Comparison of ENCODE assay signal across 18 cellular contexts in genomic region chr15:74525946-74526345, GRCh38. TPM values are rescaled to one million over a fixed set of nuclear protein-coding genes. Genes with fewer than 3 reads are reported as not detected.
DNase-seq lines count a peak whose midpoint lies in the region; ATAC-seq, FAIRE-seq and TF ChIP-seq lines count a peak whose summit lies in the region.
"Had no signal": no experiment of that assay in that cellular context is flagged by ENCODE, and none has a peak within 500 bp of the region (broad histone marks: within the 10 kb centered on the region; RNA-seq: fewer than 3 reads in every experiment).

No MANE protein-coding gene starts in this region.

- H3K9ac ChIP-seq in GM12878 (ENCODE audit: control insufficient read depth, insufficient read depth, low read length), result no peak overlapping the region

- no peak for TF ChIP-seq RAD21 in GM12878 (IDR thresholded peaks at IDR 0.05; ENCODE audit: insufficient read depth, low read depth, low read length)

- no peaks in the 10 kb centered on the region for H3K36me3 ChIP-seq in GM12878 (ENCODE audit: control insufficient read depth in 2 of 2, insufficient read depth in 2 of 2, low read length in 1 of 2)
- H3K36me3 ChIP-seq: vagina had no signal

- WGBS in GM12878 (ENCODE audit: insufficient coverage, insufficient replicate concordance, low lambda C conversion rate, missing lambda C conversion rate), result 65% methylated on average over 3 of the region's 3 CpGs

- DNase-seq in DMS53 (lab: John Stamatoyannopoulos, UW), result peak; percentile 29
- peak; percentile 86 for DNase-seq in M059J (ENCODE audit: low read depth)
- no peak for DNase-seq in GM12878 (ENCODE audit: low read depth, low spot score)
- DNase-seq in lung microvascular endothelial cell (ENCODE audit: low read depth in 2 of 2), result peak; percentile 18 to 74
- DNase-seq in stimulated activated CD8-positive, alpha-beta memory T cell treated with anti-CD3 and anti-CD28 coated beads, Interleukin-4, amount 100 ng/mL, for 48 hours, result no peak
- DNase-seq in NCI-H1436 (lab: John Stamatoyannopoulos, UW), result no peak
- DNase-seq in NCI-H2081 treated with DMSO at 0.1 percent for 48 hours (lab: John Stamatoyannopoulos, UW), result no peak
- no peak for DNase-seq in SKM-1 (lab: John Stamatoyannopoulos, UW; ENCODE audit: unreplicated experiment)
- DNase-seq: activated CD4-positive, alpha-beta T cell treated with anti-CD3 and anti-CD28 coated beads for 36 hours; effector CD4-positive, alpha-beta T cell; left colon; naive thymus-derived CD8-positive, alpha-beta T cell; stimulated activated CD4-positive, alpha-beta T cell treated with anti-CD3 and anti-CD28 coated beads, Interleukin-2, amount 100 ng/mL, for 48 hours; T-cell had no signal

- in situ Hi-C loops in GM12878 (cut with MboI), result no loop called here

- CTCF ChIA-PET in GM12878 (lab: Yijun Ruan, JAX), result interaction anchor here (1.3 kb wide), 1 partner anchor 14 kb away, joined by 4 read pairs; the partner anchor contains the start of gene ARID3B

- TF ChIP-seq EP300 in GM12878 (IDR thresholded peaks at IDR 0.05; ENCODE audit: borderline replicate concordance in 1 of 2, control insufficient read depth in 1 of 2, low read depth in 2 of 2, low read length in 2 of 2), result no peak

- ATAC-seq in GM12878, result no peak
- ATAC-seq: activated CD4-positive, alpha-beta T cell treated with anti-CD3 and anti-CD28 coated beads for 36 hours; GM23338; left colon; naive thymus-derived CD8-positive, alpha-beta T cell; T-cell had no signal

- RAD21 ChIA-PET in GM12878 (lab: Charles Lee; ENCODE audit: unreplicated experiment), result no interaction called here

- no peaks in the 10 kb centered on the region for H3K4me1 ChIP-seq in GM12878 (ENCODE audit: control insufficient read depth, insufficient read depth, low read length)
- H3K4me1 ChIP-seq: vagina had no signal

- H3K4me3 ChIP-seq in GM12878, result no peak overlapping the region
- H3K4me3 ChIP-seq: GM23338, vagina had no signal

- H3K4me2 ChIP-seq in GM12878 (ENCODE audit: control insufficient read depth, insufficient read depth), result no peak overlapping the region
- H3K4me2 ChIP-seq: GM23338 had no signal

- no peak for TF ChIP-seq CTCF in GM12878 (IDR thresholded peaks at IDR 0.05 in 2 of 3, conservative IDR thresholded peaks at IDR 0.05 in 1 of 3; ENCODE audit: control insufficient read depth in 2 of 3, extremely low read depth in 1 of 3, insufficient read depth in 1 of 3, low read depth in 3 of 3, low read length in 3 of 3)

- POLR2A ChIA-PET in GM12878 (lab: Charles Lee), result no interaction called here

- no peak overlapping the region for H2AFZ ChIP-seq in GM12878 (ENCODE audit: control insufficient read depth, low read depth, low read length)
- H2AFZ ChIP-seq: GM23338 had no signal

- no peaks in the 10 kb centered on the region for H3K27me3 ChIP-seq in GM12878 (replicated peaks in 1 of 2; ENCODE audit: control insufficient read depth in 2 of 2, insufficient read depth in 2 of 2, low read length in 1 of 2)
- H3K27me3 ChIP-seq: vagina had no signal

- H3K9me3 ChIP-seq in GM12878 (replicated peaks; ENCODE audit: control insufficient read depth, insufficient read depth, low read length), result no peaks in the 10 kb centered on the region
- H3K9me3 ChIP-seq: vagina had no signal

- TF ChIP-seq POLR2A in GM12878 (IDR thresholded peaks at IDR 0.05; ENCODE audit: low read depth, low read length), result no peak

- no TSS peak for BruUV-seq in GM12878 (replicated peaks; lab: Mats Ljungman, UMichigan)

- no peaks in the 10 kb centered on the region for H3K79me2 ChIP-seq in GM12878 (ENCODE audit: control insufficient read depth, insufficient read depth, low read length)

- FAIRE-seq in GM12878 (lab: Jason Lieb, UNC), result no peak
- FAIRE-seq: G401.6 had no signal

- SMC1A ChIA-PET in GM12878 (lab: Charles Lee; ENCODE audit: uncharacterized antibody, unreplicated experiment), result interaction anchor here (1.3 kb wide), 1 partner anchor 13 kb away, joined by 4 read pairs; no protein-coding TSS in a partner anchor

- no peak overlapping the region for H3K27ac ChIP-seq in GM12878 (ENCODE audit: control insufficient read depth, insufficient read depth)
- H3K27ac ChIP-seq: C4-2B, vagina had no signal

- no peaks in the 10 kb centered on the region for H4K20me1 ChIP-seq in GM12878 (ENCODE audit: control insufficient read depth, insufficient read depth)

- intact Hi-C loops in GM12878 (cut with micrococcal nuclease; ENCODE audit: unreplicated experiment), result no loop called here

TF ChIP-seq in GM12878, 131 proteins besides CTCF, POLR2A, EP300 and RAD21:
- TF ChIP-seq SREBF1 (IDR thresholded peaks at IDR 0.05; ENCODE audit: low read length) (no peak), BCL3 (IDR thresholded peaks at IDR 0.05; ENCODE audit: borderline replicate concordance, insufficient read depth, low read depth, low read length, poor library complexity, severe bottlenecking) (peak; percentile 86), NR2C2 (IDR thresholded peaks at IDR 0.05; ENCODE audit: borderline replicate concordance, control insufficient read depth, insufficient read length, low read depth) (no peak), IRF4 (IDR thresholded peaks at IDR 0.05; ENCODE audit: low read depth, low read length) (no peak)

RNA-seq across cellular contexts. Expression of gene ARID3B, which starts 15.1 kb away (rescaled TPM):
- 0.71 and 2.0 TPM in 2 replicates for total RNA-seq in M059J (2014; rRNA removed; shearing (Covaris generic))
- 84.5 and 96.1 TPM in 2 replicates for total RNA-seq in GM12878 (2013; cell fraction: nucleolus; rRNA removed)
- total RNA-seq in GM12878 (2014; rRNA removed), result 16.0 and 18.6 TPM in 2 replicates
- 14.6 and 15.0 TPM in 2 replicates for total RNA-seq in GM12878 (2014; rRNA removed; fragmentation: Illumina TruSeq; extraction: Trizol)
- total RNA-seq in GM12878 (2021), result 29.3 and 32.8 TPM in 2 replicates
- polyA plus RNA-seq in GM12878 (2011; ENCODE audit: low read depth), result 10.9 TPM
- 13.5 and 25.2 TPM in 2 replicates for polyA plus RNA-seq in GM12878 (2011; rRNA removed)
- 25.6 and 29.9 TPM in 2 replicates for polyA plus RNA-seq in GM12878 (2011; cell fraction: cytosol; rRNA removed)
- polyA plus RNA-seq in GM12878 (2011; cell fraction: nucleus; rRNA removed), result 63.4 and 63.6 TPM in 2 replicates
- 19.4 and 25.4 TPM in 2 replicates for polyA plus RNA-seq in GM12878 (2012)
- polyA plus RNA-seq in GM12878 (2014; fragmentation: Illumina TruSeq; extraction: Trizol), result 20.1 and 22.7 TPM in 2 replicates
- 1 to 10 TPM; 1.1 to 1.8 TPM for polyA plus RNA-seq in GM12878 (2014; fragmentation: Nextera tagmentation; extraction: Ambion mirVana)
- 33.4 and 38.7 TPM in 2 replicates for polyA plus RNA-seq in GM12878 (2014; rRNA removed)
- 10 to 100 TPM; 33.0 to 33.4 TPM for polyA plus RNA-seq in GM12878 (2016; fragmentation: Nextera tagmentation; extraction: Ambion mirVana)
- 24.9 and 41.5 TPM in 2 replicates for polyA minus RNA-seq in GM12878 (2011; rRNA and poly(A)+ RNA removed)
- 11.7 and 12.0 TPM in 2 replicates for polyA minus RNA-seq in GM12878 (2011; cell fraction: cytosol; rRNA and poly(A)+ RNA removed)
- polyA minus RNA-seq in GM12878 (2011; cell fraction: nucleus; rRNA and poly(A)+ RNA removed), result 21.8 and 35.0 TPM in 2 replicates
- 1.3 and 2.8 TPM in 2 replicates for total RNA-seq in lung microvascular endothelial cell

Comparison
In these comparisons a context has a peak if more than half of its experiments do, and no peak if none do; other contexts are left out.
1. DNase-seq: peak in DMS53 (single experiment), M059J (single experiment) and lung microvascular endothelial cell (2 of 2); none in GM12878 (single experiment), stimulated activated CD8-positive, alpha-beta memory T cell treated with anti-CD3 and anti-CD28 coated beads, Interleukin-4, amount 100 ng/mL, for 48 hours (single experiment), NCI-H1436 (single experiment), NCI-H2081 treated with DMSO at 0.1 percent for 48 hours (single experiment) and SKM-1 (single experiment).